28 cellular contexts compared by ENCODE assay signal in genomic region chr20:36378686-36379085, GRCh38.
"Had no signal": no experiment of that assay in that cellular context is flagged by ENCODE, and none has a peak within 500 bp of the region (broad histone marks: within the 10 kb centered on the region; RNA-seq: fewer than 3 reads in every experiment).

No MANE protein-coding gene starts in this region.

- H3K4me1 ChIP-seq: parathyroid adenoma, psoas muscle, right lobe of liver, sigmoid colon, suprapubic skin, thyroid gland, tibial nerve, upper lobe of left lung, vagina had no signal

- H3K36me3 ChIP-seq: right lobe of liver, sigmoid colon, suprapubic skin, thoracic aorta, thyroid gland, tibial nerve, upper lobe of left lung, vagina had no signal

- H3K4me3 ChIP-seq: psoas muscle, right lobe of liver, sigmoid colon, suprapubic skin, thoracic aorta, thyroid gland, tibial nerve, upper lobe of left lung, vagina had no signal

- H3K36me3 Mint-ChIP-seq: naive B cell; natural killer cell treated with Interleukin-12 subunit alpha and Interleukin-12 subunit beta and Interleukin-15 and Interleukin-18, amount 100 ng/mL, for 72 hours; stimulated activated memory B cell treated with anti-CD40 and anti-IgM and Interleukin-4, amounts not matched to agents 10 μg/mL and 1 μg/mL and 100 μg/mL, for 72 hours had no signal

- H2AFZ ChIP-seq: parathyroid adenoma had no signal

- H3K9me3 ChIP-seq: psoas muscle, right lobe of liver, suprapubic skin, thoracic aorta, thyroid gland, upper lobe of left lung, vagina had no signal

- DNase-seq: naive B cell; naive thymus-derived CD8-positive, alpha-beta T cell; nephron progenitor cell; psoas muscle; right cardiac atrium; right lobe of liver; sigmoid colon; small intestine; stimulated activated CD4-positive, alpha-beta T cell treated with anti-CD3 and anti-CD28 coated beads, Interleukin-1b, Interleukin-23, amount 100 ng/mL, for 48 hours; stimulated activated CD4-positive, alpha-beta T cell treated with anti-CD3 and anti-CD28 coated beads, Interleukin-4, amount 100 ng/mL, for 1 hour; stimulated activated CD4-positive, alpha-beta T cell treated with anti-CD3 and anti-CD28 coated beads, Interleukin-4, amount 100 ng/mL, for 4 hours; stimulated activated CD8-positive, alpha-beta memory T cell treated with anti-CD3 and anti-CD28 coated beads, Interleukin-4, amount 100 ng/mL, for 48 hours; stimulated activated naive CD4-positive, alpha-beta T cell; stimulated activated naive CD8-positive, alpha-beta T cell treated with anti-CD3 and anti-CD28 coated beads, Interleukin-15, amount 100 ng/mL, for 72 hours; stimulated activated naive CD8-positive, alpha-beta T cell treated with anti-CD3 and anti-CD28 coated beads, Interleukin-15, Interleukin-2, amounts not matched to agents 100 U/mL and 50 U/mL, for 24 hours; substantia nigra; thyroid gland; trophoblast cell; upper lobe of left lung had no signal

- H3K4me1 Mint-ChIP-seq: naive B cell; nephron progenitor cell; neural crest cell; stimulated activated memory B cell treated with anti-CD40 and anti-IgM and Interleukin-4, amounts not matched to agents 10 μg/mL and 1 μg/mL and 100 μg/mL, for 72 hours; stimulated activated naive CD8-positive, alpha-beta T cell treated with anti-CD3 and anti-CD28 coated beads, Interleukin-15, amount 100 ng/mL, for 72 hours had no signal

- H3K27me3 ChIP-seq: right lobe of liver, thyroid gland, upper lobe of left lung, vagina had no signal

- ATAC-seq: naive thymus-derived CD8-positive, alpha-beta T cell; natural killer cell treated with Interleukin-12 subunit alpha and Interleukin-12 subunit beta and Interleukin-15 and Interleukin-18, amount 100 ng/mL, for 72 hours; psoas muscle; right cardiac atrium; right lobe of liver; stimulated activated memory B cell treated with anti-CD40 and anti-IgM and Interleukin-4, amounts not matched to agents 10 μg/mL and 1 μg/mL and 100 μg/mL, for 72 hours; stimulated activated naive CD8-positive, alpha-beta T cell treated with anti-CD3 and anti-CD28 coated beads, Interleukin-15, amount 100 ng/mL, for 72 hours; stimulated activated naive CD8-positive, alpha-beta T cell treated with anti-CD3 and anti-CD28 coated beads, Interleukin-15, Interleukin-2, amounts not matched to agents 100 U/mL and 50 U/mL, for 24 hours had no signal

- H3K4me3 Mint-ChIP-seq: naive B cell; naive thymus-derived CD8-positive, alpha-beta T cell; natural killer cell treated with Interleukin-12 subunit alpha and Interleukin-12 subunit beta and Interleukin-15 and Interleukin-18, amount 100 ng/mL, for 72 hours; nephron progenitor cell; neural crest cell; stimulated activated memory B cell treated with anti-CD40 and anti-IgM and Interleukin-4, amounts not matched to agents 10 μg/mL and 1 μg/mL and 100 μg/mL, for 72 hours; stimulated activated naive CD8-positive, alpha-beta T cell treated with anti-CD3 and anti-CD28 coated beads, Interleukin-15, amount 100 ng/mL, for 72 hours had no signal

- H3K9me3 Mint-ChIP-seq: natural killer cell treated with Interleukin-12 subunit alpha and Interleukin-12 subunit beta and Interleukin-15 and Interleukin-18, amount 100 ng/mL, for 72 hours; nephron progenitor cell; neural crest cell; stimulated activated naive CD8-positive, alpha-beta T cell treated with anti-CD3 and anti-CD28 coated beads, Interleukin-15, amount 100 ng/mL, for 72 hours had no signal

- H3K9ac ChIP-seq: parathyroid adenoma had no signal

- H3K27ac Mint-ChIP-seq: naive thymus-derived CD8-positive, alpha-beta T cell; natural killer cell treated with Interleukin-12 subunit alpha and Interleukin-12 subunit beta and Interleukin-15 and Interleukin-18, amount 100 ng/mL, for 72 hours; nephron progenitor cell; progenitor cell of endocrine pancreas; stimulated activated memory B cell treated with anti-CD40 and anti-IgM and Interleukin-4, amounts not matched to agents 10 μg/mL and 1 μg/mL and 100 μg/mL, for 72 hours had no signal

- H3K27ac ChIP-seq: parathyroid adenoma, psoas muscle, right lobe of liver, sigmoid colon, suprapubic skin, thoracic aorta, thyroid gland, tibial nerve, upper lobe of left lung, vagina had no signal
